Comparison of ENCODE assay signal across 16 cellular contexts in the genomic region with DNA sequence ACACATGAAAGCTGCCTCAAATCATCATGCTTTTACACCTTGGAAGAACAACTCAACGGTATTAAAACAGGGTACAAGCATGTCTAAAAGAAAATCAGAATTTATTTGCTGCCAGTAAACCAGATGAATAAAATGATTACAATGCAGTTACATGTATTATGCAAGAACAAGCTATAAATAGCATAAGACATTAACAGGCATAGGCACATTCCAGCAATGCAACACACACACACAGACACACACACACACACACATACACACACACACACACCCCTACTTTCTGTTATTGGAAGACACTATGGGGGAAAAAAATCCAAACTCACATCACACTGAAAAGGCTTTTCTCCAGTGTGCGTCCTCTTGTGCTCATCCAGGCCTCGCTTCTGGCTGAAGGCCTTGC.
DNase-seq lines count a peak whose midpoint lies in the region; ATAC-seq and TF ChIP-seq lines count a peak whose summit lies in the region.
"Had no signal": no experiment of that assay in that cellular context is flagged by ENCODE, and none has a peak within 500 bp of the region (broad histone marks: within the 10 kb centered on the region; RNA-seq: fewer than 3 reads in every experiment).

No MANE protein-coding gene starts in this region.

- TF ChIP-seq CTCF in epithelial cell of esophagus (IDR thresholded peaks at IDR 0.05; ENCODE audit: insufficient read depth, low read depth, low read length, missing control alignments), result no peak
- no peak for TF ChIP-seq CTCF in left lung (IDR thresholded peaks at IDR 0.05)
- TF ChIP-seq CTCF in colonic mucosa (IDR thresholded peaks at IDR 0.05), result no peak
- no peak for TF ChIP-seq CTCF in GM20000 (IDR thresholded peaks at IDR 0.05; ENCODE audit: extremely low read depth, missing control alignments)

- H3K36me3 ChIP-seq in left lung, result no peaks in the 10 kb centered on the region
- no peaks in the 10 kb centered on the region for H3K36me3 ChIP-seq in colonic mucosa
- H3K36me3 ChIP-seq: stomach had no signal

- H3K27ac ChIP-seq in left lung (no peak overlapping the region), colonic mucosa (no peak overlapping the region)
- H3K27ac ChIP-seq: stomach had no signal

- H3K9me3 ChIP-seq in left lung (no peaks in the 10 kb centered on the region), colonic mucosa (no peaks in the 10 kb centered on the region)
- H3K9me3 ChIP-seq: mucosa of descending colon, stomach had no signal

- H3K4me3 ChIP-seq in epithelial cell of esophagus (ENCODE audit: low read length), result no peak overlapping the region
- no peak overlapping the region for H3K4me3 ChIP-seq in left lung
- H3K4me3 ChIP-seq in colonic mucosa, result no peak overlapping the region
- H3K4me3 ChIP-seq: mucosa of descending colon, stomach had no signal

- DNase-seq in AG08396 (ENCODE audit: low spot score) (peak; percentile 16), HCEC 1CT (peak; percentile 68), epithelial cell of esophagus (ENCODE audit: low read depth) (peak; percentile 64), left lung (no peak), colonic mucosa (no peak), NCI-H774 (lab: John Stamatoyannopoulos, UW) (no peak), GM20000 (ENCODE audit: low spot score) (no peak), SIG-M5 (lab: John Stamatoyannopoulos, UW) (no peak)
- DNase-seq: activated CD4-positive, CD25-positive, alpha-beta regulatory T cell treated with anti-CD3 and anti-CD28 coated beads, Interleukin-2, amount 50 U/mL, for 72 hours; activated naive CD4-positive, alpha-beta T cell treated with anti-CD3 and anti-CD28 coated beads, Interleukin-2, amount 50 U/mL, for 16 hours; H9; mucosa of descending colon; NCI-H1092 treated with DMSO at 0.1 percent for 48 hours; NCI-H524 treated with DMSO at 0.1 percent for 48 hours; stimulated activated CD4-positive, alpha-beta T cell treated with anti-CD3 and anti-CD28 coated beads, Interleukin-12 subunit alpha, Interleukin-12 subunit beta, amount 100 ng/mL, for 4 hours; stomach had no signal

- intact Hi-C loops in left lung (cut with DNase I), result no loop called here
- intact Hi-C loops in colonic mucosa (cut with DNase I), result no loop called here

- peak; percentile 46 for ATAC-seq in left lung
- ATAC-seq: mucosa of descending colon had no signal

- no peaks in the 10 kb centered on the region for H3K27me3 ChIP-seq in left lung
- H3K27me3 ChIP-seq in colonic mucosa, result no peaks in the 10 kb centered on the region
- H3K27me3 ChIP-seq: stomach had no signal

- H3K4me1 ChIP-seq in left lung, result no peaks in the 10 kb centered on the region
- H3K4me1 ChIP-seq in colonic mucosa, result no peaks in the 10 kb centered on the region
- H3K4me1 ChIP-seq: stomach had no signal

- no peak overlapping the region for H3K9ac ChIP-seq in colonic mucosa (ENCODE audit: low read depth in 2 of 2, low read length in 2 of 2)

Comparison
In these comparisons a context has a peak if more than half of its experiments do, and no peak if none do; other contexts are left out.
1. DNase-seq: peak in AG08396 (single experiment), HCEC 1CT (single experiment) and epithelial cell of esophagus (single experiment); none in left lung (0 of 2), colonic mucosa (single experiment), NCI-H774 (single experiment), GM20000 (single experiment) and SIG-M5 (single experiment).